9 cellular contexts compared by ENCODE assay signal in genomic region chr19:37303591-37304171, GRCh38.
DNase-seq lines count a peak whose midpoint lies in the region; TF ChIP-seq lines count a peak whose summit lies in the region.
"Had no signal": no experiment of that assay in that cellular context is flagged by ENCODE, and none has a peak within 500 bp of the region (broad histone marks: within the 10 kb centered on the region; RNA-seq: fewer than 3 reads in every experiment).

No MANE protein-coding gene starts in this region.

- H3K4me1 ChIP-seq in SJCRH30 (no peaks in the 10 kb centered on the region), endodermal cell (ENCODE audit: control insufficient read depth, insufficient read depth, low read length) (no peaks in the 10 kb centered on the region)

- H3K27me3 Mint-ChIP-seq in endodermal cell (ENCODE audit: insufficient read depth) (peaks cover 3% of the 10 kb centered on the region), mesothelial cell of epicardium (ENCODE audit: low read depth) (no peaks in the 10 kb centered on the region)

- TF ChIP-seq CTCF in endodermal cell (conservative IDR thresholded peaks at IDR 0.05): no peak
- TF ChIP-seq CTCF in mesothelial cell of epicardium (IDR thresholded peaks at IDR 0.05; ENCODE audit: unreplicated experiment): no peak

- H3K4me3 Mint-ChIP-seq in endodermal cell (peak overlapping the region; percentile 81), mesothelial cell of epicardium (peak overlapping the region; percentile 72)

- 74 to 78% methylated on average over 17 to 34 of the region's 36 CpGs for WGBS in endodermal cell (ENCODE audit: insufficient coverage in 1 of 2, insufficient read length in 1 of 2), 2 experiments

- peak overlapping the region; percentile 49 for H3K4me3 ChIP-seq in SJCRH30
- H3K4me3 ChIP-seq in endodermal cell (ENCODE audit: low read length): peak overlapping the region; percentile 76

- peaks cover 44% of the 10 kb centered on the region for H3K9me3 Mint-ChIP-seq in endodermal cell
- peaks cover 29% of the 10 kb centered on the region for H3K9me3 Mint-ChIP-seq in mesothelial cell of epicardium

- H3K27ac ChIP-seq in SJCRH30: no peak overlapping the region
- no peak overlapping the region for H3K27ac ChIP-seq in endodermal cell (ENCODE audit: low read depth, low read length)
- H3K27ac ChIP-seq in temporal lobe (ENCODE audit: low read depth, low read length): peak overlapping the region; percentile 21

- H3K9me3 ChIP-seq in SJCRH30 (replicated peaks) (no peaks in the 10 kb centered on the region), endodermal cell (ENCODE audit: control insufficient read depth, low read length) (peaks cover 21% of the 10 kb centered on the region)

- H3K36me3 ChIP-seq in SJCRH30: no peaks in the 10 kb centered on the region
- H3K36me3 ChIP-seq in endodermal cell (ENCODE audit: control insufficient read depth, insufficient read depth, low read length): no peaks in the 10 kb centered on the region

- peak overlapping the region; percentile 93 for H3K27ac Mint-ChIP-seq in endodermal cell
- no peak overlapping the region for H3K27ac Mint-ChIP-seq in mesothelial cell of epicardium

- H3K4me1 Mint-ChIP-seq in endodermal cell (no peaks in the 10 kb centered on the region), mesothelial cell of epicardium (no peaks in the 10 kb centered on the region)

- DNase-seq in SJCRH30 (no peak), endodermal cell (no peak), mesothelial cell of epicardium (ENCODE audit: low spot score in 2 of 2, unreplicated experiment in 2 of 2) (no peak), SW 1271 (lab: John Stamatoyannopoulos, UW) (no peak), NCI-H345 (lab: John Stamatoyannopoulos, UW) (no peak)
- DNase-seq in stimulated activated CD4-positive, alpha-beta T cell treated with anti-CD3 and anti-CD28 coated beads, Interleukin-1b, Interleukin-23, amount 100 ng/mL, for 48 hours: no peak
- DNase-seq: activated T-cell treated with anti-CD3 and anti-CD28 coated beads, Interleukin-2, amount 50 U/mL, for 1 hour; SHP77 had no signal

- no peaks in the 10 kb centered on the region for H3K27me3 ChIP-seq in SJCRH30
- no peaks in the 10 kb centered on the region for H3K27me3 ChIP-seq in endodermal cell (ENCODE audit: control insufficient read depth, insufficient read depth, low read length, poor library complexity, severe bottlenecking)

- H3K36me3 Mint-ChIP-seq in endodermal cell (ENCODE audit: low read depth): peaks cover 20% of the 10 kb centered on the region
- peaks cover 7% of the 10 kb centered on the region for H3K36me3 Mint-ChIP-seq in mesothelial cell of epicardium

- peak overlapping the region; percentile 34 for H3K9ac ChIP-seq in endodermal cell (ENCODE audit: extremely low read depth, low read length, poor library complexity, severe bottlenecking)
